ENCODE assay signal across 1 cellular context in genomic region chr16:67397451-67397801, GRCh38.
TF ChIP-seq lines count a peak whose summit lies in the region.

No MANE protein-coding gene starts in this region.

TF ChIP-seq in H1, 55 proteins besides CTCF, POLR2A, EP300 and RAD21:
- no peak for TF ChIP-seq ASH2L (IDR thresholded peaks at IDR 0.05; ENCODE audit: low read length)
